ENCODE assay signal across 18 cellular contexts in the genomic region with DNA sequence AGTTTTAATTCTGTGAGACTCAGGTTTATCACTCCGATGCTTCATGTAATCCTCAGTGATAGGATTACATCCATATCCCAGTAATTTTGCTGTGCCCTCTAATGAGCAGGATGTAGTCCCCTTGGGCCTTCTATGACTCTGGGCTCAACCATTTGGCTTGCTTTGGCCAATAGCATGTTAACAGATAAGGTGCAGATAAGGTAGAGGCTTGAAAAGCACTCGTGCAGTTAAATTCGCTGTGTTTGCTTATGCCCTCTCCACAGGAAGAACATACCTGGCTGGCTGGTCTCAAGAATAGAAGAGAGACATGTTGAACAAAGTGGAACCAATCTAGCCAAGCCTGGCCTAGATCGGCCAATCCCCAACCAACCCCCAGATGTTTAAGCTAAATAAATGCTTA. TPM values are rescaled to one million over a fixed set of nuclear protein-coding genes. Genes with fewer than 3 reads are reported as not detected.
DNase-seq lines count a peak whose midpoint lies in the region; ATAC-seq, FAIRE-seq and TF ChIP-seq lines count a peak whose summit lies in the region.
"Had no signal": no experiment of that assay in that cellular context is flagged by ENCODE, and none has a peak within 500 bp of the region (broad histone marks: within the 10 kb centered on the region; RNA-seq: fewer than 3 reads in every experiment).

No MANE protein-coding gene starts in this region.

- no peak overlapping the region for H2AFZ ChIP-seq in H9 (ENCODE audit: low read length)
- H2AFZ ChIP-seq in HepG2 (ENCODE audit: low read length), result no peak overlapping the region
- H2AFZ ChIP-seq: GM23338 had no signal

- H4K8ac ChIP-seq in H9 (replicated peaks; ENCODE audit: insufficient read length, low read depth, low read length), result no peak overlapping the region

- POLR2A ChIA-PET in HepG2 (lab: Yijun Ruan, JAX), result no interaction called here

- in situ Hi-C loops in HepG2 (cut with HindIII; ENCODE audit: extremely low pct_ligation_motif_present, low pct_unique_long_range_greater_than_20kb), result no loop called here

- no peak for FAIRE-seq in HepG2 (lab: Jason Lieb, UNC)
- FAIRE-seq: GM12891 had no signal

- H3K4me3 ChIP-seq in endodermal cell (ENCODE audit: low read length), result no peak overlapping the region
- no peak overlapping the region for H3K4me3 ChIP-seq in stomach
- no peak overlapping the region for H3K4me3 ChIP-seq in HepG2 (replicated peaks in 1 of 3; ENCODE audit: insufficient read depth in 1 of 3, low read depth in 2 of 3, low read length in 3 of 3)
- H3K4me3 ChIP-seq in psoas muscle, result no peak overlapping the region
- H3K4me3 ChIP-seq: BLaER1 treated with 17β-estradiol and CSF1 and Interleukin-3, amounts not matched to agents 10 nM and 100 nM; GM23338 had no signal

- H3K4me1 Mint-ChIP-seq in H9, result peaks cover 17 to 19% of the 10 kb centered on the region in 2 experiments
- H3K4me1 Mint-ChIP-seq in endodermal cell, result peaks cover 6% of the 10 kb centered on the region

- no peak for TF ChIP-seq POLR2A in stomach (IDR thresholded peaks at IDR 0.05)
- TF ChIP-seq POLR2A in HepG2 (IDR thresholded peaks at IDR 0.05; ENCODE audit: insufficient read depth in 1 of 2, low read depth in 2 of 2, low read length in 2 of 2), result no peak

- no peak for TF ChIP-seq CTCF in H9 (conservative IDR thresholded peaks at IDR 0.05)
- TF ChIP-seq CTCF in endodermal cell (conservative IDR thresholded peaks at IDR 0.05), result no peak
- no peak for TF ChIP-seq CTCF in stomach (IDR thresholded peaks at IDR 0.05)
- TF ChIP-seq CTCF in HepG2 (CRISPR knock-in tag; IDR thresholded peaks at IDR 0.05), result no peak
- TF ChIP-seq CTCF in psoas muscle (IDR thresholded peaks at IDR 0.05), result no peak

- no peak overlapping the region for H3T11ph ChIP-seq in H9 (ENCODE audit: low read length)

- H3K79me2 ChIP-seq in H9 (ENCODE audit: insufficient read depth, low read length), result no peaks in the 10 kb centered on the region
- no peaks in the 10 kb centered on the region for H3K79me2 ChIP-seq in HepG2 (ENCODE audit: insufficient read depth, low read length)

- no peak overlapping the region for H2BK15ac ChIP-seq in H9 (ENCODE audit: low read depth, low read length)

- H3K9me3 Mint-ChIP-seq in H9 (no peaks in the 10 kb centered on the region), endodermal cell (no peaks in the 10 kb centered on the region)
- H3K9me3 Mint-ChIP-seq: CD4-positive, CD25-positive, alpha-beta regulatory T cell; GM23338 had no signal

- H4K5ac ChIP-seq in H9 (ENCODE audit: insufficient read length, low read depth, low read length), result no peak overlapping the region

- WGBS in H9 (ENCODE audit: extremely low coverage, insufficient read length, low lambda C conversion rate), result no CpG with 5 or more reads among the region's 4 CpGs
- 86 to 94% methylated on average over 3 to 4 of the region's 4 CpGs for WGBS in endodermal cell (ENCODE audit: insufficient coverage in 1 of 2, insufficient read length in 1 of 2), 2 experiments
- WGBS in stomach, 5 donors, result 46 to 78% (median 61%) methylated on average over 4 of the region's 4 CpGs
- WGBS in HepG2 (ENCODE audit: low lambda C conversion rate), result 78% methylated on average over 4 of the region's 4 CpGs
- WGBS in psoas muscle, 3 donors, result 92 to 93% (median 92%) methylated on average over 4 of the region's 4 CpGs

- no peak overlapping the region for H3K9ac ChIP-seq in H9 (ENCODE audit: extremely low read depth, insufficient read length, low read length)
- H3K9ac ChIP-seq in endodermal cell (ENCODE audit: extremely low read depth, low read length, poor library complexity, severe bottlenecking), result no peak overlapping the region
- H3K9ac ChIP-seq in HepG2 (ENCODE audit: insufficient read depth, low read depth, low read length), result no peak overlapping the region
- H3K9ac ChIP-seq: BLaER1 treated with 17β-estradiol and CSF1 and Interleukin-3, amounts not matched to agents 10 nM and 100 nM had no signal

- no peak overlapping the region for H3K27ac ChIP-seq in H9 (ENCODE audit: insufficient read length, low read depth, low read length)
- H3K27ac ChIP-seq in endodermal cell (ENCODE audit: low read depth, low read length), result no peak overlapping the region
- no peak overlapping the region for H3K27ac ChIP-seq in stomach
- no peak overlapping the region for H3K27ac ChIP-seq in HepG2 (ENCODE audit: extremely low read length, insufficient read depth, low read length)
- H3K27ac ChIP-seq in psoas muscle, result no peak overlapping the region
- H3K27ac ChIP-seq: BLaER1 treated with 17β-estradiol and CSF1 and Interleukin-3, amounts not matched to agents 10 nM and 100 nM had no signal

- no peak overlapping the region for H2BK20ac ChIP-seq in H9 (ENCODE audit: low read depth, low read length, poor library complexity, severe bottlenecking)

- peak; percentile 1 for DNase-seq in activated CD8-positive, alpha-beta memory T cell treated with anti-CD3 and anti-CD28 coated beads for 24 hours
- no peak for DNase-seq in activated CD8-positive, alpha-beta memory T cell treated with anti-CD3 and anti-CD28 coated beads, Interleukin-2, amount 50 U/mL, for 48 hours
- DNase-seq in H9 (peak; percentile 1), endodermal cell (peak; percentile 6), stomach (peak; percentile 25), HepG2 (ENCODE audit: low spot score) (no peak), psoas muscle (no peak)
- DNase-seq: ACHN; CD4-positive, CD25-positive, alpha-beta regulatory T cell; DMS79; H7 had no signal

- H3K79me1 ChIP-seq in H9 (ENCODE audit: insufficient read depth, low read depth, low read length, poor library complexity, severe bottlenecking), result no peaks in the 10 kb centered on the region

- no peak overlapping the region for H3K14ac ChIP-seq in H9 (ENCODE audit: insufficient read depth, low read length)

- H3K36me3 ChIP-seq in endodermal cell (ENCODE audit: control insufficient read depth, insufficient read depth, low read length) (no peaks in the 10 kb centered on the region), stomach (no peaks in the 10 kb centered on the region), HepG2 (replicated peaks in 1 of 2; ENCODE audit: control insufficient read depth in 1 of 2, insufficient read depth in 2 of 2, low read length in 2 of 2) (no peaks in the 10 kb centered on the region), psoas muscle (ENCODE audit: insufficient read depth in 1 of 2, low read depth in 1 of 2) (no peaks in the 10 kb centered on the region)
- H3K36me3 ChIP-seq: BLaER1 treated with 17β-estradiol and CSF1 and Interleukin-3, amounts not matched to agents 10 nM and 100 nM had no signal

- H3K9me3 ChIP-seq in H9 (ENCODE audit: control insufficient read depth, low read depth, low read length) (no peaks in the 10 kb centered on the region), endodermal cell (ENCODE audit: control insufficient read depth, low read length) (no peaks in the 10 kb centered on the region), stomach (no peaks in the 10 kb centered on the region), HepG2 (ENCODE audit: low read length) (no peaks in the 10 kb centered on the region), psoas muscle (no peaks in the 10 kb centered on the region)
- H3K9me3 ChIP-seq: BLaER1 treated with 17β-estradiol and CSF1 and Interleukin-3, amounts not matched to agents 10 nM and 100 nM had no signal

- no peak overlapping the region for H2AK5ac ChIP-seq in H9 (ENCODE audit: insufficient read length, low read length)

- no peak overlapping the region for H2BK5ac ChIP-seq in H9 (ENCODE audit: insufficient read length, low read length)

- H2BK120ac ChIP-seq in H9 (ENCODE audit: low read depth, low read length, poor library complexity, severe bottlenecking), result no peak overlapping the region

- TF ChIP-seq RAD21 in HepG2 (CRISPR knock-in tag; IDR thresholded peaks at IDR 0.05), result no peak

- no peak overlapping the region for H3K4me3 Mint-ChIP-seq in H9
- H3K4me3 Mint-ChIP-seq in endodermal cell, result no peak overlapping the region
- H3K4me3 Mint-ChIP-seq: CD4-positive, CD25-positive, alpha-beta regulatory T cell; GM23338 had no signal

- intact Hi-C loops in stomach (cut with DNase I; ENCODE audit: low total_unique reads), result no loop called here
- intact Hi-C loops in HepG2 (cut with micrococcal nuclease; ENCODE audit: unreplicated experiment), result no loop called here
- intact Hi-C loops in psoas muscle (cut with DNase I), result no loop called here

- H3K23ac ChIP-seq in H9 (ENCODE audit: insufficient read length, low read depth, low read length), result no peak overlapping the region

- H3K18ac ChIP-seq in H9 (ENCODE audit: insufficient read length, low read depth, low read length), result no peak overlapping the region

- H3K56ac ChIP-seq in H9 (ENCODE audit: insufficient read length, low read depth, low read length), result no peak overlapping the region

- H3K4me2 ChIP-seq in H9 (ENCODE audit: insufficient read depth, insufficient read length, low read length) (no peak overlapping the region), HepG2 (ENCODE audit: low read depth, low read length) (no peak overlapping the region)
- H3K4me2 ChIP-seq: BLaER1 treated with 17β-estradiol and CSF1 and Interleukin-3, amounts not matched to agents 10 nM and 100 nM; GM23338 had no signal

- H3K27me3 Mint-ChIP-seq in H9 (ENCODE audit: low read depth), result peaks cover 19% of the 10 kb centered on the region
- no peaks in the 10 kb centered on the region for H3K27me3 Mint-ChIP-seq in endodermal cell (ENCODE audit: insufficient read depth)

- TF ChIP-seq EP300 in stomach (IDR thresholded peaks at IDR 0.05) (no peak), HepG2 (IDR thresholded peaks at IDR 0.05; ENCODE audit: low read depth in 2 of 2, low read length in 2 of 2) (no peak), HepG2 (CRISPR knock-in tag; IDR thresholded peaks at IDR 0.05; ENCODE audit: borderline replicate concordance) (no peak)

- H3K27me3 ChIP-seq in H9 (ENCODE audit: insufficient read depth, low read length) (no peaks in the 10 kb centered on the region), endodermal cell (ENCODE audit: control insufficient read depth, insufficient read depth, low read length, poor library complexity, severe bottlenecking) (no peaks in the 10 kb centered on the region), stomach (no peaks in the 10 kb centered on the region), HepG2 (ENCODE audit: control insufficient read depth in 1 of 2, insufficient read depth in 2 of 2, low read length in 2 of 2) (no peaks in the 10 kb centered on the region), psoas muscle (ENCODE audit: insufficient read depth in 3 of 3, low read length in 2 of 3) (no peaks in the 10 kb centered on the region)
- H3K27me3 ChIP-seq: BLaER1 treated with 17β-estradiol and CSF1 and Interleukin-3, amounts not matched to agents 10 nM and 100 nM had no signal

- no TSS peak for BruUV-seq in HepG2 (replicated peaks; lab: Mats Ljungman, UMichigan)

- H3K27ac Mint-ChIP-seq in H9 (no peak overlapping the region), endodermal cell (no peak overlapping the region)
- H3K27ac Mint-ChIP-seq: GM23338 had no signal

- H3K23me2 ChIP-seq in H9 (ENCODE audit: insufficient read length, low read depth, low read length, poor library complexity, severe bottlenecking), result no peaks in the 10 kb centered on the region

- no peak overlapping the region for H2BK12ac ChIP-seq in H9 (ENCODE audit: insufficient read length, low read depth, low read length)

- ATAC-seq in HepG2, result no peak
- no peak for ATAC-seq in psoas muscle
- no peak for ATAC-seq in GM21619 (IDR thresholded peaks at IDR 0.05; ENCODE audit: unreplicated experiment)
- ATAC-seq: GM23338 had no signal

- H3K4me1 ChIP-seq in H9 (ENCODE audit: insufficient read depth, low read length) (no peaks in the 10 kb centered on the region), endodermal cell (ENCODE audit: control insufficient read depth, insufficient read depth, low read length) (no peaks in the 10 kb centered on the region), stomach (peaks cover 0 to 36% (median 21%) of the 10 kb centered on the region in 4 donors), HepG2 (ENCODE audit: insufficient read depth, low read length) (peaks cover 50% of the 10 kb centered on the region), psoas muscle (no peaks in the 10 kb centered on the region)

- no peak overlapping the region for H3K4ac ChIP-seq in H9 (ENCODE audit: low read depth, low read length)

- CTCF ChIA-PET in HepG2 (lab: Yijun Ruan, JAX; ENCODE audit: low intra/inter-chr PET ratio, low total read pairs), result no interaction called here

- H3K36me3 Mint-ChIP-seq in H9 (ENCODE audit: insufficient read depth in 1 of 3, low read depth in 3 of 3) (no peaks in the 10 kb centered on the region), endodermal cell (ENCODE audit: low read depth) (no peaks in the 10 kb centered on the region)
- H3K36me3 Mint-ChIP-seq: CD4-positive, CD25-positive, alpha-beta regulatory T cell had no signal

- H4K20me1 ChIP-seq in H9 (ENCODE audit: control insufficient read depth, insufficient read depth, insufficient read length) (no peaks in the 10 kb centered on the region), HepG2 (ENCODE audit: insufficient read depth, low read length) (no peaks in the 10 kb centered on the region)
- H4K20me1 ChIP-seq: BLaER1 treated with 17β-estradiol and CSF1 and Interleukin-3, amounts not matched to agents 10 nM and 100 nM had no signal

- no peak overlapping the region for H4K91ac ChIP-seq in H9 (ENCODE audit: insufficient read length, low read depth, low read length)

RNA-seq across cellular contexts. Expression of gene CCDC13, which starts 20.1 kb away (rescaled TPM):
- total RNA-seq in H9 (2021), result not detected in 2 replicates
- total RNA-seq in endodermal cell, result 1 to 10 TPM in 1 of 2 donors, under 1 TPM in 1; 0.64 to 1.1 TPM
- polyA plus RNA-seq in endodermal cell (2013, experiment 1 of 2), result 1.5 TPM
- polyA plus RNA-seq in endodermal cell (2013, experiment 2 of 2), result 0.95 TPM
- 10 to 100 TPM in 2 of 5 donors, 1 to 10 TPM in 1, under 1 TPM in 1, not detected in 1; 0.58 to 31.7 (median 10.0) TPM for total RNA-seq in stomach
- 1 to 10 TPM in 1 of 3 donors, under 1 TPM in 2; 0.44 to 2.9 (median 0.53) TPM for polyA plus RNA-seq in stomach
- 0.22 TPM in 1 of 2 replicates, not detected in the other for total RNA-seq in HepG2 (2016; rRNA removed; fragmentation: Illumina TruSeq; extraction: Trizol)
- not detected in 2 replicates for total RNA-seq in HepG2 (2016; cell fraction: cytosol; rRNA removed; fragmentation: Illumina TruSeq; extraction: Trizol; ENCODE audit: low read depth)
- 0.19 TPM in 1 of 2 replicates, not detected in the other for total RNA-seq in HepG2 (2016; cell fraction: insoluble cytoplasmic fraction; rRNA removed; fragmentation: Illumina TruSeq; extraction: Trizol)
- 0.31 and 0.34 TPM in 2 replicates for total RNA-seq in HepG2 (2016; cell fraction: membrane; rRNA removed; fragmentation: Illumina TruSeq; extraction: Trizol)
- not detected in 2 replicates for total RNA-seq in HepG2 (2016; cell fraction: nucleus; rRNA removed; fragmentation: Illumina TruSeq; extraction: Trizol)
- polyA plus RNA-seq in HepG2 (2011; rRNA removed), result 0.51 and 0.68 TPM in 2 replicates
- polyA plus RNA-seq in HepG2 (2011; cell fraction: cytosol; rRNA removed), result 0.09 and 0.26 TPM in 2 replicates
- 1.6 and 2.5 TPM in 2 replicates for polyA plus RNA-seq in HepG2 (2011; cell fraction: nucleus; rRNA removed)
- 0.43 and 0.89 TPM in 2 replicates for polyA plus RNA-seq in HepG2 (2012)
- polyA plus RNA-seq in HepG2 (2016; cell fraction: cytosol; fragmentation: Illumina TruSeq; extraction: Trizol; ENCODE audit: low read depth), result 0.42 TPM in 1 of 2 replicates, not detected in the other
- polyA plus RNA-seq in HepG2 (2016; cell fraction: insoluble cytoplasmic fraction; fragmentation: Illumina TruSeq; extraction: Trizol; ENCODE audit: low read depth), result 0.41 TPM in 1 of 2 replicates, not detected in the other
- 0.27 and 0.39 TPM in 2 replicates for polyA plus RNA-seq in HepG2 (2016; cell fraction: membrane; fragmentation: Illumina TruSeq; extraction: Trizol; ENCODE audit: low read depth)
- not detected in 2 replicates for polyA plus RNA-seq in HepG2 (2016; cell fraction: nucleus; fragmentation: Illumina TruSeq; extraction: Trizol; ENCODE audit: insufficient read depth, low read depth)
- polyA minus RNA-seq in HepG2 (2011; rRNA and poly(A)+ RNA removed; ENCODE audit: low replicate concordance), result 0.30 TPM in 1 of 2 replicates, not detected in the other
- polyA minus RNA-seq in HepG2 (2011; cell fraction: cytosol; rRNA and poly(A)+ RNA removed), result not detected in 2 replicates
- polyA minus RNA-seq in HepG2 (2011; cell fraction: nucleus; rRNA and poly(A)+ RNA removed), result 1.4 and 2.0 TPM in 2 replicates
- total RNA-seq in psoas muscle, result 1 to 10 TPM in 1 of 4 donors, under 1 TPM in 3; 0.47 to 1.1 (median 0.62) TPM
- 1 to 10 TPM in 1 of 3 donors, under 1 TPM in 2; 0.30 to 1.2 (median 0.66) TPM for polyA plus RNA-seq in psoas muscle
- total RNA-seq: A172, HT-29 had no signal

RNA-seq across cellular contexts. Expression of gene HHATL, which starts 50.4 kb away (rescaled TPM):
- total RNA-seq in H9 (2021) (0.46 TPM in 1 of 2 replicates, not detected in the other), endodermal cell (not detected), stomach (not detected), HepG2 (2016; rRNA removed; fragmentation: Illumina TruSeq; extraction: Trizol) (not detected in 2 replicates), psoas muscle (100 to 1,000 TPM; 157 to 276 (median 212) TPM)
- not detected for polyA plus RNA-seq in endodermal cell (2013, experiment 1 of 2)
- polyA plus RNA-seq in endodermal cell (2013, experiment 2 of 2), result not detected
- polyA plus RNA-seq in stomach (1 to 10 TPM in 1 of 3 donors, under 1 TPM in 2; 0.81 to 6.9 (median 0.90) TPM), HepG2 (2011; rRNA removed) (0.04 and 0.26 TPM in 2 replicates), psoas muscle (100 to 1,000 TPM in 1 of 3 donors, 10 to 100 TPM in 2; 37.0 to 188 (median 50.4) TPM)
- not detected in 2 replicates for total RNA-seq in HepG2 (2016; cell fraction: cytosol; rRNA removed; fragmentation: Illumina TruSeq; extraction: Trizol; ENCODE audit: low read depth)
- not detected in 2 replicates for total RNA-seq in HepG2 (2016; cell fraction: insoluble cytoplasmic fraction; rRNA removed; fragmentation: Illumina TruSeq; extraction: Trizol)
- total RNA-seq in HepG2 (2016; cell fraction: membrane; rRNA removed; fragmentation: Illumina TruSeq; extraction: Trizol), result not detected in 2 replicates
- 0.62 TPM in 1 of 2 replicates, not detected in the other for total RNA-seq in HepG2 (2016; cell fraction: nucleus; rRNA removed; fragmentation: Illumina TruSeq; extraction: Trizol)
- polyA plus RNA-seq in HepG2 (2011; cell fraction: cytosol; rRNA removed), result 0.08 TPM in 2 replicates
- polyA plus RNA-seq in HepG2 (2011; cell fraction: nucleus; rRNA removed), result 0.74 and 1.2 TPM in 2 replicates
- polyA plus RNA-seq in HepG2 (2012), result not detected in 2 replicates
- not detected in 2 replicates for polyA plus RNA-seq in HepG2 (2016; cell fraction: cytosol; fragmentation: Illumina TruSeq; extraction: Trizol; ENCODE audit: low read depth)
- not detected in 2 replicates for polyA plus RNA-seq in HepG2 (2016; cell fraction: insoluble cytoplasmic fraction; fragmentation: Illumina TruSeq; extraction: Trizol; ENCODE audit: low read depth)
- polyA plus RNA-seq in HepG2 (2016; cell fraction: membrane; fragmentation: Illumina TruSeq; extraction: Trizol; ENCODE audit: low read depth), result not detected in 2 replicates
- not detected in 2 replicates for polyA plus RNA-seq in HepG2 (2016; cell fraction: nucleus; fragmentation: Illumina TruSeq; extraction: Trizol; ENCODE audit: insufficient read depth, low read depth)
- not detected in 2 replicates for polyA minus RNA-seq in HepG2 (2011; rRNA and poly(A)+ RNA removed; ENCODE audit: low replicate concordance)
- not detected in 2 replicates for polyA minus RNA-seq in HepG2 (2011; cell fraction: cytosol; rRNA and poly(A)+ RNA removed)
- polyA minus RNA-seq in HepG2 (2011; cell fraction: nucleus; rRNA and poly(A)+ RNA removed), result 0.62 TPM in 1 of 2 replicates, not detected in the other
- total RNA-seq: A172; CD4-positive, CD25-positive, alpha-beta regulatory T cell; G401; GM23338; H7; HT-29 had no signal
- polyA plus RNA-seq: CD4-positive, CD25-positive, alpha-beta regulatory T cell; GM23338 had no signal

RNA-seq across cellular contexts. Expression of gene HIGD1A, which starts 51.3 kb away (rescaled TPM):
- total RNA-seq in H9 (2021), result 77.6 and 84.2 TPM in 2 replicates
- 100 to 1,000 TPM; 116 to 121 TPM for total RNA-seq in endodermal cell
- polyA plus RNA-seq in endodermal cell (2013, experiment 1 of 2), result 179 TPM
- polyA plus RNA-seq in endodermal cell (2013, experiment 2 of 2), result 188 TPM
- total RNA-seq in stomach, result 100 to 1,000 TPM in 2 of 5 donors, 10 to 100 TPM in 3; 62.0 to 313 (median 98.8) TPM
- 100 to 1,000 TPM; 202 to 413 (median 311) TPM for polyA plus RNA-seq in stomach
- 253 and 379 TPM in 2 replicates for total RNA-seq in HepG2 (2016; rRNA removed; fragmentation: Illumina TruSeq; extraction: Trizol)
- 47.7 and 48.6 TPM in 2 replicates for total RNA-seq in HepG2 (2016; cell fraction: cytosol; rRNA removed; fragmentation: Illumina TruSeq; extraction: Trizol; ENCODE audit: low read depth)
- total RNA-seq in HepG2 (2016; cell fraction: insoluble cytoplasmic fraction; rRNA removed; fragmentation: Illumina TruSeq; extraction: Trizol), result 250 and 416 TPM in 2 replicates
- total RNA-seq in HepG2 (2016; cell fraction: membrane; rRNA removed; fragmentation: Illumina TruSeq; extraction: Trizol), result 136 and 157 TPM in 2 replicates
- 98.8 and 101 TPM in 2 replicates for total RNA-seq in HepG2 (2016; cell fraction: nucleus; rRNA removed; fragmentation: Illumina TruSeq; extraction: Trizol)
- polyA plus RNA-seq in HepG2 (2011; rRNA removed), result 175 and 222 TPM in 2 replicates
- 84.7 and 175 TPM in 2 replicates for polyA plus RNA-seq in HepG2 (2011; cell fraction: cytosol; rRNA removed)
- polyA plus RNA-seq in HepG2 (2011; cell fraction: nucleus; rRNA removed), result 20.5 and 47.2 TPM in 2 replicates
- polyA plus RNA-seq in HepG2 (2012), result 196 and 210 TPM in 2 replicates
- polyA plus RNA-seq in HepG2 (2016; cell fraction: cytosol; fragmentation: Illumina TruSeq; extraction: Trizol; ENCODE audit: low read depth), result 58.2 and 60.2 TPM in 2 replicates
- polyA plus RNA-seq in HepG2 (2016; cell fraction: insoluble cytoplasmic fraction; fragmentation: Illumina TruSeq; extraction: Trizol; ENCODE audit: low read depth), result 380 and 413 TPM in 2 replicates
- polyA plus RNA-seq in HepG2 (2016; cell fraction: membrane; fragmentation: Illumina TruSeq; extraction: Trizol; ENCODE audit: low read depth), result 121 and 132 TPM in 2 replicates
- polyA plus RNA-seq in HepG2 (2016; cell fraction: nucleus; fragmentation: Illumina TruSeq; extraction: Trizol; ENCODE audit: insufficient read depth, low read depth), result 141 TPM in 2 replicates
- 17.0 and 26.1 TPM in 2 replicates for polyA minus RNA-seq in HepG2 (2011; rRNA and poly(A)+ RNA removed; ENCODE audit: low replicate concordance)
- 99.1 and 123 TPM in 2 replicates for polyA minus RNA-seq in HepG2 (2011; cell fraction: cytosol; rRNA and poly(A)+ RNA removed)
- polyA minus RNA-seq in HepG2 (2011; cell fraction: nucleus; rRNA and poly(A)+ RNA removed), result 38.9 and 61.0 TPM in 2 replicates
- total RNA-seq in psoas muscle, result 100 to 1,000 TPM in 2 of 4 donors, 10 to 100 TPM in 2; 81.0 to 118 (median 93.5) TPM
- 100 to 1,000 TPM; 136 to 169 (median 165) TPM for polyA plus RNA-seq in psoas muscle

RNA-seq across cellular contexts. Expression of gene ACKR2, which starts 56.3 kb away (rescaled TPM):
- total RNA-seq in H9 (2021), result 0.13 TPM in 1 of 2 replicates, not detected in the other
- total RNA-seq in endodermal cell, result 1 to 10 TPM; 1.1 TPM
- polyA plus RNA-seq in endodermal cell (2013, experiment 1 of 2), result 0.14 TPM
- 0.33 TPM for polyA plus RNA-seq in endodermal cell (2013, experiment 2 of 2)
- total RNA-seq in stomach, result 1 to 10 TPM in 1 of 5 donors, under 1 TPM in 1, not detected in 3; 0.72 to 2.4 TPM
- polyA plus RNA-seq in stomach, result under 1 TPM; 0.15 to 0.50 (median 0.30) TPM
- total RNA-seq in HepG2 (2016; rRNA removed; fragmentation: Illumina TruSeq; extraction: Trizol), result 1.1 TPM in 2 replicates
- total RNA-seq in HepG2 (2016; cell fraction: cytosol; rRNA removed; fragmentation: Illumina TruSeq; extraction: Trizol; ENCODE audit: low read depth), result 0.62 and 2.0 TPM in 2 replicates
- 0.64 and 0.71 TPM in 2 replicates for total RNA-seq in HepG2 (2016; cell fraction: insoluble cytoplasmic fraction; rRNA removed; fragmentation: Illumina TruSeq; extraction: Trizol)
- total RNA-seq in HepG2 (2016; cell fraction: membrane; rRNA removed; fragmentation: Illumina TruSeq; extraction: Trizol), result 1.1 and 1.2 TPM in 2 replicates
- 1.1 and 2.7 TPM in 2 replicates for total RNA-seq in HepG2 (2016; cell fraction: nucleus; rRNA removed; fragmentation: Illumina TruSeq; extraction: Trizol)
- 1.9 and 2.6 TPM in 2 replicates for polyA plus RNA-seq in HepG2 (2011; rRNA removed)
- polyA plus RNA-seq in HepG2 (2011; cell fraction: cytosol; rRNA removed), result 0.87 and 1.3 TPM in 2 replicates
- 1.9 and 2.1 TPM in 2 replicates for polyA plus RNA-seq in HepG2 (2011; cell fraction: nucleus; rRNA removed)
- polyA plus RNA-seq in HepG2 (2012), result 1.4 and 1.8 TPM in 2 replicates
- polyA plus RNA-seq in HepG2 (2016; cell fraction: cytosol; fragmentation: Illumina TruSeq; extraction: Trizol; ENCODE audit: low read depth), result 0.19 and 0.42 TPM in 2 replicates
- 0.44 and 0.74 TPM in 2 replicates for polyA plus RNA-seq in HepG2 (2016; cell fraction: insoluble cytoplasmic fraction; fragmentation: Illumina TruSeq; extraction: Trizol; ENCODE audit: low read depth)
- polyA plus RNA-seq in HepG2 (2016; cell fraction: membrane; fragmentation: Illumina TruSeq; extraction: Trizol; ENCODE audit: low read depth), result 0.29 and 0.34 TPM in 2 replicates
- 0.83 and 1.5 TPM in 2 replicates for polyA plus RNA-seq in HepG2 (2016; cell fraction: nucleus; fragmentation: Illumina TruSeq; extraction: Trizol; ENCODE audit: insufficient read depth, low read depth)
- polyA minus RNA-seq in HepG2 (2011; rRNA and poly(A)+ RNA removed; ENCODE audit: low replicate concordance), result 0.05 and 6.0 TPM in 2 replicates
- 3.0 and 3.5 TPM in 2 replicates for polyA minus RNA-seq in HepG2 (2011; cell fraction: cytosol; rRNA and poly(A)+ RNA removed)
- 3.5 and 6.0 TPM in 2 replicates for polyA minus RNA-seq in HepG2 (2011; cell fraction: nucleus; rRNA and poly(A)+ RNA removed)
- 1 to 10 TPM in 3 of 4 donors, under 1 TPM in 1; 0.79 to 1.6 (median 1.1) TPM for total RNA-seq in psoas muscle
- polyA plus RNA-seq in psoas muscle, result under 1 TPM; 0.04 to 0.45 (median 0.25) TPM
- total RNA-seq: A172; CD4-positive, CD25-positive, alpha-beta regulatory T cell; G401; H7; HT-29 had no signal
- polyA plus RNA-seq: GM23338 had no signal

Comparison
In these comparisons a context has a peak if more than half of its experiments do, and no peak if none do; other contexts are left out.
1. DNase-seq: peak in activated CD8-positive, alpha-beta memory T cell treated with anti-CD3 and anti-CD28 coated beads for 24 hours (single experiment), H9 (single experiment), endodermal cell (single experiment) and stomach (single experiment); none in activated CD8-positive, alpha-beta memory T cell treated with anti-CD3 and anti-CD28 coated beads, Interleukin-2, amount 50 U/mL, for 48 hours (single experiment), HepG2 (single experiment) and psoas muscle (0 of 2).
2. RNA of gene HHATL, which starts 50.4 kb away (total RNA-seq): 157 to 276 TPM in psoas muscle; 0.46 TPM in H9, not detected in endodermal cell, not detected in stomach and 0.62 TPM in HepG2; every median in the first group is over 10 times any median in the second.